ENCODE assay signal across 17 cellular contexts in the genomic region with DNA sequence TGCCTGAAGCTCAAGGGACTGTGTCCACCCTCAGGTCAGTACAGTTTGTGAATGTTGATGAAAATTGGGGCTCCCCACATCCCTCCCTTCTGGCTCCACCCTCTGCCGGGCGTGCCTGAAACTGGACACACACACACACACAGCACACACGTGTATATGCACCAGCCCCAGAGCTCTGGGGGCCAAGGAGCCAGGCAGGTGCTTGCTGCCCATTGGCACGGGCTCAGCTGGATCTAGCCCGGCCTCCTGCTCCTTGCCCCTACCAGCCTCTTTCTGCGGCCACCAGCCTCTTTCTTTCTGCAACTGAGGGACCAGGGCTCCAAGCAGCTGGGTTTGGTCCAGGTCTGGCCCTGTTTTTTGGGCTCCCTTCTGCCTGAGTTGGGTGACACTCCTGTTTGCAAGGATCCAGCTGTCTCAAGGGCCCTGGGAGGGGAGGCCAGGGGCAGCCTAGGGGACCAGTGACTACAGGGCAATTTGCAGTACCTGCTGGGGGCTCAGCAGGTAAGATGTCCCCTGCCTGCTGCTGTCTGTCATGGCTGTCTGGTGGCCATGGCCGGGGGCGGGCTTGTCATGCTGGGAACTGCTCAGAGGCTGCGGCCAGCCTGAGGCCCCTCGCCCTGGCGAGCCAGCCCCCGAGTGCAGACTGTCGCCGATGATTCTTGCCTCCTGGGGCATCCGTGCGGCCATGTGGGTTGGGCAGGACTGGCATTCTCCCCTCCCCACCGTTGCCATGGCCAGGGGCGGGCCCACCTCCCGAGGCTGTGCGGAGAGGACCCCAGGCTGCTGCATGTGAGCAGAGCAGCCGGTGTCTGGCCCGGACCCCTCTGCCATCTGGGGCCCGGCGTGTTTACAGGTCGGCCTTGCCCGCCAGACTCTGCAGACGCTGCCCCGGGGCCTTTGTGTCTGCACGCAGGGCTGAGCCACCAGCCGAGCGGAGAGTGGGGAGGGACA. TPM values are rescaled to one million over a fixed set of nuclear protein-coding genes. Genes with fewer than 3 reads are reported as not detected.
A peak's percentile ranks its signal among the peaks of the same experiment; 100 is the strongest.
DNase-seq lines count a peak whose midpoint lies in the region; ATAC-seq, FAIRE-seq and TF ChIP-seq lines count a peak whose summit lies in the region.
"Had no signal": no experiment of that assay in that cellular context is flagged by ENCODE, and none has a peak within 500 bp of the region (broad histone marks: within the 10 kb centered on the region; RNA-seq: fewer than 3 reads in every experiment).

No MANE protein-coding gene starts in this region.

- H3K4me1 ChIP-seq in Panc1 (ENCODE audit: control insufficient read depth, insufficient read depth, low read length) (peaks cover 81% of the 10 kb centered on the region), ovary (ENCODE audit: insufficient read depth) (peaks cover 50% of the 10 kb centered on the region), tibial artery (peaks cover 3 to 100% (median 81%) of the 10 kb centered on the region in 4 donors)

- peaks cover 6% of the 10 kb centered on the region for H3K36me3 Mint-ChIP-seq in chondrocyte (ENCODE audit: low read depth)

- H3K27ac ChIP-seq in Panc1 (ENCODE audit: low read length): peak overlapping the region; percentile 65
- H3K27ac ChIP-seq in ovary: peak overlapping the region; percentile 75 to 88
- H3K27ac ChIP-seq in tibial artery: peak overlapping the region; percentile 45 to 78

- CTCF ChIA-PET in Panc1 (lab: Charles Lee): no interaction called here

- H3K4me3 ChIP-seq in Panc1 (ENCODE audit: low read depth in 2 of 2, low read length in 2 of 2): no peak overlapping the region
- H3K4me3 ChIP-seq in ovary: no peak overlapping the region
- H3K4me3 ChIP-seq in tibial artery: no peak overlapping the region

- H3K9me3 Mint-ChIP-seq in chondrocyte (ENCODE audit: low read depth): no peaks in the 10 kb centered on the region
- H3K9me3 Mint-ChIP-seq: CD4-positive, alpha-beta T cell; naive thymus-derived CD8-positive, alpha-beta T cell had no signal

- H3K9me3 ChIP-seq in Panc1 (ENCODE audit: control insufficient read depth, insufficient read depth, low read depth, low read length) (no peaks in the 10 kb centered on the region), ovary (no peaks in the 10 kb centered on the region), tibial artery (no peaks in the 10 kb centered on the region)

- H3K27me3 Mint-ChIP-seq in chondrocyte (ENCODE audit: low read depth): no peaks in the 10 kb centered on the region
- H3K27me3 Mint-ChIP-seq: CD4-positive, alpha-beta T cell; naive thymus-derived CD8-positive, alpha-beta T cell had no signal

- intact Hi-C loops in Panc1 (cut with micrococcal nuclease; ENCODE audit: unreplicated experiment): no loop called here
- intact Hi-C loops in ovary (cut with DNase I): no loop called here
- intact Hi-C loops in tibial artery (cut with DNase I; ENCODE audit: low total_unique reads): no loop called here

- no peaks in the 10 kb centered on the region for H3K27me3 ChIP-seq in Panc1 (ENCODE audit: control insufficient read depth, insufficient read depth, low read length)
- no peaks in the 10 kb centered on the region for H3K27me3 ChIP-seq in ovary
- H3K27me3 ChIP-seq in tibial artery: no peaks in the 10 kb centered on the region

- DNase-seq in Panc1 (ENCODE audit: low read depth, low spot score) (no peak), chondrocyte (ENCODE audit: low spot score) (no peak), ovary (no peak), tibial artery (no peak), COLO668 (lab: John Stamatoyannopoulos, UW; ENCODE audit: unreplicated experiment) (no peak), HTR-8/SVneo (ENCODE audit: insufficient read length, low spot score) (no peak)
- DNase-seq: activated CD4-positive, alpha-beta T cell treated with anti-CD3 and anti-CD28 coated beads, Interleukin-2, amount 50 U/mL, for 4 hours; amniotic stem cell; CD4-positive, alpha-beta T cell; cortex of kidney; hypothalamus; Kasumi-1; naive thymus-derived CD8-positive, alpha-beta T cell; NCI-H1436 treated with DMSO at 0.1 percent for 48 hours; stimulated activated CD4-positive, alpha-beta T cell treated with anti-CD3 and anti-CD28 coated beads, Interleukin-4, amount 100 ng/mL, for 24 hours had no signal

- POLR2A ChIA-PET in Panc1 (lab: Charles Lee): no interaction called here

- 55 to 69% (median 58%) methylated on average over 17 to 31 of the region's 31 CpGs for WGBS in ovary, 3 donors

- in situ Hi-C loops in Panc1 (cut with HindIII; ENCODE audit: low pct_unique_long_range_greater_than_20kb, low sequenced_read_pairs): no loop called here

- no peak for FAIRE-seq in HTR-8/SVneo (lab: Jason Lieb, UNC)

- H3K4me3 Mint-ChIP-seq in chondrocyte (ENCODE audit: unreplicated experiment): no peak overlapping the region
- H3K4me3 Mint-ChIP-seq: CD4-positive, alpha-beta T cell; naive thymus-derived CD8-positive, alpha-beta T cell had no signal

- no peak for TF ChIP-seq EP300 in ovary (IDR thresholded peaks at IDR 0.05)

- no peak for TF ChIP-seq CTCF in Panc1 (IDR thresholded peaks at IDR 0.05)
- no peak for TF ChIP-seq CTCF in chondrocyte (IDR thresholded peaks at IDR 0.05)
- TF ChIP-seq CTCF in ovary (IDR thresholded peaks at IDR 0.05): no peak
- TF ChIP-seq CTCF in tibial artery (IDR thresholded peaks at IDR 0.05): no peak

- ATAC-seq in Panc1 (no peak), GM18517 (IDR thresholded peaks at IDR 0.05; ENCODE audit: unreplicated experiment) (no peak)
- ATAC-seq: naive thymus-derived CD8-positive, alpha-beta T cell; right cardiac atrium had no signal

- H3K36me3 ChIP-seq in Panc1 (ENCODE audit: control insufficient read depth, insufficient read depth, low read length): peaks cover 2% of the 10 kb centered on the region; the same call in 1 of the 2 replicates
- no peaks in the 10 kb centered on the region for H3K36me3 ChIP-seq in ovary
- peaks cover 63 to 69% (median 69%) of the 10 kb centered on the region in 3 donors for H3K36me3 ChIP-seq in tibial artery

- peak overlapping the region; percentile 2 for H3K27ac Mint-ChIP-seq in chondrocyte (ENCODE audit: unreplicated experiment)
- H3K27ac Mint-ChIP-seq: CD4-positive, alpha-beta T cell had no signal

- BruUV-seq in Panc1 (replicated peaks; lab: Mats Ljungman, UMichigan): no TSS peak

- peaks cover 34% of the 10 kb centered on the region for H3K4me1 Mint-ChIP-seq in chondrocyte (ENCODE audit: low read depth)

- no peak for TF ChIP-seq POLR2A in ovary (IDR thresholded peaks at IDR 0.05)

RNA-seq across cellular contexts. Expression of a gene that starts 51.5 kb away (rescaled TPM):
- 10.7 TPM for total RNA-seq in Panc1 (2021; ENCODE audit: unreplicated experiment)
- 9.2 TPM for polyA plus RNA-seq in Panc1 (2012; ENCODE audit: insufficient read length)
- 16.0 to 19.2 TPM (median 17.8 TPM) in 3 replicates for total RNA-seq in chondrocyte
- total RNA-seq in ovary: 10 to 100 TPM in 6 of 7 donors, 1 to 10 TPM in 1; 9.7 to 41.0 (median 34.0) TPM
- polyA plus RNA-seq in ovary: 10 to 100 TPM; 12.8 to 16.0 TPM
